Comparison of ENCODE assay signal across 1 cellular context in genomic region chr5:109692852-109693251, GRCh38.
TF ChIP-seq lines count a peak whose summit lies in the region.

No MANE protein-coding gene starts in this region.

TF ChIP-seq in GM23338, 12 proteins besides CTCF, POLR2A, EP300 and RAD21:
- TF ChIP-seq ZNF462 (CRISPR knock-in tag; IDR thresholded peaks at IDR 0.05) = no peak
- TF ChIP-seq ZNF331 (CRISPR knock-in tag; IDR thresholded peaks at IDR 0.05; ENCODE audit: low read depth) = no peak
- TF ChIP-seq EZH2phosphoT487 (IDR thresholded peaks at IDR 0.05; ENCODE audit: unreplicated experiment) = no peak
- TF ChIP-seq REST (IDR thresholded peaks at IDR 0.05; ENCODE audit: unreplicated experiment) = no peak
- no peak for TF ChIP-seq EZH2 (IDR thresholded peaks at IDR 0.05; ENCODE audit: low read depth, unreplicated experiment)
- TF ChIP-seq ETS1 (IDR thresholded peaks at IDR 0.05) = no peak
- TF ChIP-seq ZNF114 (CRISPR knock-in tag; IDR thresholded peaks at IDR 0.05) = no peak
- TF ChIP-seq CREB1 (CRISPR knock-in tag; IDR thresholded peaks at IDR 0.05; ENCODE audit: low read depth) = no peak
- TF ChIP-seq POLR2AphosphoS5 (IDR thresholded peaks at IDR 0.05; ENCODE audit: low read depth) = no peak
- no peak for TF ChIP-seq NANOG (IDR thresholded peaks at IDR 0.05; ENCODE audit: borderline replicate concordance)
- TF ChIP-seq JUNB (IDR thresholded peaks at IDR 0.05; ENCODE audit: unreplicated experiment) = no peak
- no peak for TF ChIP-seq STAT1 (IDR thresholded peaks at IDR 0.05; ENCODE audit: unreplicated experiment)
TF ChIP-seq in GM23338: peak in this region for 0.
